Comparison of ENCODE assay signal across 16 cellular contexts in genomic region chr6:170223718-170224693, GRCh38.
DNase-seq lines count a peak whose midpoint lies in the region; ATAC-seq and TF ChIP-seq lines count a peak whose summit lies in the region.
"Had no signal": no experiment of that assay in that cellular context is flagged by ENCODE, and none has a peak within 500 bp of the region (broad histone marks: within the 10 kb centered on the region; RNA-seq: fewer than 3 reads in every experiment).

No MANE protein-coding gene starts in this region.

- no peaks in the 10 kb centered on the region for H3K36me3 Mint-ChIP-seq in natural killer cell treated with Interleukin-12 subunit alpha and Interleukin-12 subunit beta and Interleukin-15 and Interleukin-18, amount 100 ng/mL, for 72 hours

- no peaks in the 10 kb centered on the region for H3K9me3 Mint-ChIP-seq in natural killer cell treated with Interleukin-12 subunit alpha and Interleukin-12 subunit beta and Interleukin-15 and Interleukin-18, amount 100 ng/mL, for 72 hours
- H3K9me3 Mint-ChIP-seq: nephron had no signal

- peaks cover 14 to 22% of the 10 kb centered on the region in 2 donors for H3K27me3 Mint-ChIP-seq in natural killer cell treated with Interleukin-12 subunit alpha and Interleukin-12 subunit beta and Interleukin-15 and Interleukin-18, amount 100 ng/mL, for 72 hours

- H3K79me2 ChIP-seq in mammary epithelial cell (ENCODE audit: insufficient read depth, low read length), result no peaks in the 10 kb centered on the region

- H3K36me3 ChIP-seq in mammary epithelial cell (ENCODE audit: insufficient read depth, low read length) (no peaks in the 10 kb centered on the region), upper lobe of right lung (no peaks in the 10 kb centered on the region)
- H3K36me3 ChIP-seq: left lung, tibial artery had no signal

- DNase-seq in Right ventricle myocardium inferior (ENCODE audit: missing footprints) (no peak), right cardiac atrium (no peak), mammary epithelial cell (no peak), upper lobe of right lung (peak; percentile 50), CD1c-positive myeloid dendritic cell (ENCODE audit: extremely low spot score) (no peak), SKM-1 (lab: John Stamatoyannopoulos, UW; ENCODE audit: unreplicated experiment) (no peak)
- DNase-seq in natural killer cell treated with Interleukin-12 subunit alpha and Interleukin-12 subunit beta and Interleukin-15 and Interleukin-18, amount 100 ng/mL, for 72 hours (ENCODE audit: low spot score), result no peak
- DNase-seq: activated CD4-positive, alpha-beta T cell treated with anti-CD3 and anti-CD28 coated beads for 48 hours; activated naive CD4-positive, alpha-beta T cell treated with anti-CD3 and anti-CD28 coated beads, Interleukin-2, amount 50 U/mL, for 16 hours; NK-92 treated with Interleukin-12 subunit alpha and Interleukin-12 subunit beta, amount 100 ng/mL, for 24 hours; stimulated activated CD4-positive, alpha-beta T cell treated with anti-CD3 and anti-CD28 coated beads, Interleukin-2, amount 100 ng/mL, for 48 hours; stimulated activated CD8-positive, alpha-beta memory T cell treated with anti-CD3 and anti-CD28 coated beads, Interleukin-4, amount 100 ng/mL, for 48 hours had no signal

- H3K4me3 Mint-ChIP-seq in natural killer cell treated with Interleukin-12 subunit alpha and Interleukin-12 subunit beta and Interleukin-15 and Interleukin-18, amount 100 ng/mL, for 72 hours, result no peak overlapping the region
- H3K4me3 Mint-ChIP-seq: nephron had no signal

- 79% methylated on average over 25 of the region's 25 CpGs for WGBS in right cardiac atrium
- WGBS in mammary epithelial cell (ENCODE audit: low coverage, missing lambda C conversion rate), result 68% methylated on average over 19 of the region's 25 CpGs

- H3K4me2 ChIP-seq in mammary epithelial cell (ENCODE audit: insufficient read depth, low read depth, low read length), result peak overlapping the region; percentile 78

- H3K27ac ChIP-seq in right cardiac atrium (ENCODE audit: low read length), result no peak overlapping the region
- peak overlapping the region; percentile 74 for H3K27ac ChIP-seq in mammary epithelial cell (ENCODE audit: insufficient read depth, low read depth, low read length)
- no peak overlapping the region for H3K27ac ChIP-seq in upper lobe of right lung
- H3K27ac ChIP-seq: left lung, tibial artery had no signal

- CTCF ChIA-PET in mammary epithelial cell (lab: Charles Lee; ENCODE audit: low non-redundant PET), result no interaction called here

- no peak for TF ChIP-seq CTCF in mammary epithelial cell (conservative IDR thresholded peaks at IDR 0.05 in 1 of 2, IDR thresholded peaks at IDR 0.05 in 1 of 2; ENCODE audit: extremely low read depth in 1 of 2, insufficient read depth in 1 of 2, low read depth in 1 of 2, low read length in 2 of 2)
- TF ChIP-seq CTCF in upper lobe of right lung (IDR thresholded peaks at IDR 0.05), result no peak

- peaks cover 0 to 32% of the 10 kb centered on the region in 2 donors for H3K4me1 Mint-ChIP-seq in natural killer cell treated with Interleukin-12 subunit alpha and Interleukin-12 subunit beta and Interleukin-15 and Interleukin-18, amount 100 ng/mL, for 72 hours (ENCODE audit: low read depth in 2 of 2)

- H3K27ac Mint-ChIP-seq in natural killer cell treated with Interleukin-12 subunit alpha and Interleukin-12 subunit beta and Interleukin-15 and Interleukin-18, amount 100 ng/mL, for 72 hours, result peak overlapping the region; percentile 18 to 61

- peak overlapping the region; percentile 39 for H3K9ac ChIP-seq in mammary epithelial cell (ENCODE audit: insufficient read depth, low read length)

- H3K9me3 ChIP-seq in right cardiac atrium (ENCODE audit: control insufficient read depth, low read length) (no peaks in the 10 kb centered on the region), mammary epithelial cell (replicated peaks; ENCODE audit: insufficient read depth, low read length) (no peaks in the 10 kb centered on the region), upper lobe of right lung (no peaks in the 10 kb centered on the region)
- H3K9me3 ChIP-seq: left lung, tibial artery had no signal

- peak overlapping the region; percentile 49 for H2AFZ ChIP-seq in mammary epithelial cell (ENCODE audit: low read depth, low read length)

- no peaks in the 10 kb centered on the region for H3K4me1 ChIP-seq in right cardiac atrium (ENCODE audit: control insufficient read depth, insufficient read depth, low read length)
- peaks cover 58% of the 10 kb centered on the region for H3K4me1 ChIP-seq in mammary epithelial cell (ENCODE audit: insufficient read depth, low read length)
- H3K4me1 ChIP-seq in upper lobe of right lung, result peaks cover 12% of the 10 kb centered on the region

- in situ Hi-C loops in mammary epithelial cell (cut with MboI; ENCODE audit: low sequenced_read_pairs in 2 of 2), result no loop called here

- no TSS peak for BruUV-seq in mammary epithelial cell (replicated peaks; lab: Mats Ljungman, UMichigan)

- no peaks in the 10 kb centered on the region for H4K20me1 ChIP-seq in mammary epithelial cell (ENCODE audit: insufficient read depth, low read length)

- intact Hi-C loops in Right ventricle myocardium inferior (cut with DNase I) (no loop called here), right cardiac atrium (cut with DNase I) (no loop called here), mammary epithelial cell (cut with micrococcal nuclease) (loop anchor here (10.0 kb wide), 1 partner anchor 519 kb away; the partner anchor contains the start of genes C6orf120 and WDR27), upper lobe of right lung (cut with DNase I) (no loop called here)

- ATAC-seq in Right ventricle myocardium inferior (peak; percentile 7), right cardiac atrium (no peak), upper lobe of right lung (no peak), GM19467 (IDR thresholded peaks at IDR 0.05; ENCODE audit: unreplicated experiment) (no peak)
- ATAC-seq in natural killer cell treated with Interleukin-12 subunit alpha and Interleukin-12 subunit beta and Interleukin-15 and Interleukin-18, amount 100 ng/mL, for 72 hours, result peak in 1 of 2 donors; percentile 21

- H3K4me3 ChIP-seq in right cardiac atrium (ENCODE audit: low read length) (no peak overlapping the region), mammary epithelial cell (replicated peaks in 1 of 3; ENCODE audit: insufficient read depth in 1 of 3, low read depth in 2 of 3, low read length in 3 of 3) (peak overlapping the region in 1 of 3 experiments; percentile 11), upper lobe of right lung (no peak overlapping the region)
- H3K4me3 ChIP-seq: left lung, tibial artery had no signal

- dilution Hi-C loops in mammary epithelial cell (cut with HindIII; ENCODE audit: low sequenced_read_pairs), result no loop called here

- H3K27me3 ChIP-seq in right cardiac atrium (ENCODE audit: control insufficient read depth, insufficient read depth) (no peaks in the 10 kb centered on the region), mammary epithelial cell (ENCODE audit: insufficient read depth, low read length) (no peaks in the 10 kb centered on the region), upper lobe of right lung (no peaks in the 10 kb centered on the region)
